In genomic region chr2:241295326-241296095, GRCh38 we compare ENCODE assay signal across 10 cellular contexts.
"Had no signal": no experiment of that assay in that cellular context is flagged by ENCODE, and none has a peak within 500 bp of the region (broad histone marks: within the 10 kb centered on the region; RNA-seq: fewer than 3 reads in every experiment).

No MANE protein-coding gene starts in this region.

- DNase-seq: activated CD4-positive, alpha-beta T cell treated with anti-CD3 and anti-CD28 coated beads, Interleukin-2, amount 50 U/mL, for 4 hours; activated gamma-delta T cell; activated T-cell treated with anti-CD3 and anti-CD28 coated beads, Interleukin-2, amount 50 U/mL, for 48 hours; aorta; hippocampal formation; lower lobe of right lung; midbrain; naive B cell; retina had no signal

- H3K4me3 ChIP-seq: lower lobe of right lung had no signal

- H3K9me3 ChIP-seq: lower lobe of right lung had no signal

- H2AFZ ChIP-seq: parathyroid adenoma had no signal

- H3K4me1 ChIP-seq: parathyroid adenoma had no signal

- H3K27ac ChIP-seq: lower lobe of right lung, parathyroid adenoma had no signal

- H3K9ac ChIP-seq: parathyroid adenoma had no signal
